Comparison of ENCODE assay signal across 13 cellular contexts in the genomic region with DNA sequence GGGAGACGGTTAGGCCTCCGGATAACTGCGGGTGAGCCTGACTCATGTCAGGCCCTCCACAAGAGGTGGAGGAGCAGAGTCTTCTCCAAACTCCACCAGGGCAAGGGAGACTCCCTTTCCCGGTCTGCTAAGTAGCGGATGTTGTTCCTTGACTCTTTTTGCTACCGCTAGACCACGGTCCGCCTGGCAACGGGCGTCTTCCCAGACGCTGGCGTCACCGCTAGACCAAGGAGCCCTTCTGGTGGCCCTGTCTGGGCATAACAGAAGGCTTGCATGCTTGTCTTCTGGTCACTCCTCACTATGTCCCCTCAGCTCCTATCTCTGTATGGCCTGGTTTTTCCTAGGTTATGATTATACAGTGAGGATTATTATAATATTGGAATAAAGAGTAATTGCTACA. TPM values are rescaled to one million over a fixed set of nuclear protein-coding genes. Genes with fewer than 3 reads are reported as not detected.
A peak's percentile ranks its signal among the peaks of the same experiment; 100 is the strongest.
DNase-seq lines count a peak whose midpoint lies in the region; ATAC-seq and TF ChIP-seq lines count a peak whose summit lies in the region.
"Not testable (repeated sequence)": the region's sequence is repeated elsewhere in the genome, so short reads cannot be mapped to it uniquely, and the experiment has no call there.
"Had no signal": no experiment of that assay in that cellular context is flagged by ENCODE, and none has a peak within 500 bp of the region (broad histone marks: within the 10 kb centered on the region; RNA-seq: fewer than 3 reads in every experiment).

No MANE protein-coding gene starts in this region.

- peaks cover 1 to 18% (median 5%) of the 10 kb centered on the region in 7 donors for H3K9me3 Mint-ChIP-seq in CD14-positive monocyte
- H3K9me3 Mint-ChIP-seq in natural killer cell treated with Interleukin-12 subunit alpha and Interleukin-12 subunit beta and Interleukin-15 and Interleukin-18, amount 100 ng/mL, for 72 hours; type B pancreatic cell: not testable (repeated sequence)

- H3K27me3 Mint-ChIP-seq in CD14-positive monocyte (ENCODE audit: low read depth in 3 of 3): peaks cover 13 to 27% (median 26%) of the 10 kb centered on the region in 3 donors
- not testable (repeated sequence) for H3K27me3 Mint-ChIP-seq in natural killer cell treated with Interleukin-12 subunit alpha and Interleukin-12 subunit beta and Interleukin-15 and Interleukin-18, amount 100 ng/mL, for 72 hours
- H3K27me3 Mint-ChIP-seq in type B pancreatic cell: peaks cover 52% of the 10 kb centered on the region

- not testable (repeated sequence) for H3K36me3 Mint-ChIP-seq in CD14-positive monocyte, type B pancreatic cell
- H3K36me3 Mint-ChIP-seq in natural killer cell treated with Interleukin-12 subunit alpha and Interleukin-12 subunit beta and Interleukin-15 and Interleukin-18, amount 100 ng/mL, for 72 hours: peaks cover 11% of the 10 kb centered on the region

- not testable (repeated sequence) for H3K4me3 Mint-ChIP-seq in CD14-positive monocyte; natural killer cell treated with Interleukin-12 subunit alpha and Interleukin-12 subunit beta and Interleukin-15 and Interleukin-18, amount 100 ng/mL, for 72 hours; type B pancreatic cell

- DNase-seq in CD14-positive monocyte (ENCODE audit: low spot score) (peak; percentile 10), cardiac septum (ENCODE audit: low spot score) (peak; percentile 36), left lobe of liver (ENCODE audit: low spot score) (peak; percentile 14), type B pancreatic cell (ENCODE audit: extremely low spot score, unreplicated experiment) (peak; percentile 37)
- peak; percentile 40 for DNase-seq in activated CD8-positive, alpha-beta memory T cell treated with anti-CD3 and anti-CD28 coated beads, Interleukin-2, amount 50 U/mL, for 48 hours
- peak; percentile 37 for DNase-seq in natural killer cell treated with Interleukin-12 subunit alpha and Interleukin-12 subunit beta and Interleukin-15 and Interleukin-18, amount 100 ng/mL, for 72 hours (ENCODE audit: low spot score)

- not testable (repeated sequence) for ATAC-seq in left lobe of liver; natural killer cell treated with Interleukin-12 subunit alpha and Interleukin-12 subunit beta and Interleukin-15 and Interleukin-18, amount 100 ng/mL, for 72 hours

- H3K27ac Mint-ChIP-seq in CD14-positive monocyte: peak overlapping the region in 1 of 7 donors; percentile 8
- not testable (repeated sequence) for H3K27ac Mint-ChIP-seq in natural killer cell treated with Interleukin-12 subunit alpha and Interleukin-12 subunit beta and Interleukin-15 and Interleukin-18, amount 100 ng/mL, for 72 hours; type B pancreatic cell

- intact Hi-C loops in CD14-positive monocyte (cut with micrococcal nuclease); cardiac septum (cut with DNase I): not testable (repeated sequence)

- not testable (repeated sequence) for TF ChIP-seq CTCF in CD14-positive monocyte (IDR thresholded peaks at IDR 0.05); type B pancreatic cell (conservative IDR thresholded peaks at IDR 0.05)

- peaks cover 11% of the 10 kb centered on the region for H3K4me1 Mint-ChIP-seq in CD14-positive monocyte
- peaks cover 12 to 23% of the 10 kb centered on the region in 2 donors for H3K4me1 Mint-ChIP-seq in natural killer cell treated with Interleukin-12 subunit alpha and Interleukin-12 subunit beta and Interleukin-15 and Interleukin-18, amount 100 ng/mL, for 72 hours (ENCODE audit: low read depth in 2 of 2)
- H3K4me1 Mint-ChIP-seq in type B pancreatic cell (ENCODE audit: unreplicated experiment): not testable (repeated sequence)

RNA-seq across cellular contexts. Expression of gene C11orf21, which starts 15.4 kb away (rescaled TPM):
- polyA plus RNA-seq in CD14-positive monocyte: 10 to 100 TPM; 10.8 to 13.1 TPM
- 23.2 TPM for total RNA-seq in cardiac septum
- total RNA-seq in left lobe of liver: 0.35 TPM
- total RNA-seq in natural killer cell treated with Interleukin-12 subunit alpha and Interleukin-12 subunit beta and Interleukin-15 and Interleukin-18, amount 100 ng/mL, for 72 hours: 1 to 10 TPM; 7.2 to 7.6 TPM
- total RNA-seq in type B pancreatic cell (ENCODE audit: low replicate concordance): 0.51 and 1.2 TPM in 2 replicates
- total RNA-seq: A673, G401, H7, HFFc6 had no signal
- polyA plus RNA-seq: AG04450 had no signal

RNA-seq across cellular contexts. Expression of gene TSPAN32, which starts 15.5 kb away (rescaled TPM):
- 10 to 100 TPM; 34.8 to 82.5 TPM for polyA plus RNA-seq in CD14-positive monocyte
- total RNA-seq in cardiac septum (26.2 TPM), left lobe of liver (0.35 TPM), type B pancreatic cell (ENCODE audit: low replicate concordance) (2.6 and 7.2 TPM in 2 replicates)
- total RNA-seq in natural killer cell treated with Interleukin-12 subunit alpha and Interleukin-12 subunit beta and Interleukin-15 and Interleukin-18, amount 100 ng/mL, for 72 hours: 1 to 10 TPM; 4.3 to 9.9 TPM
- total RNA-seq: A673, G401, GM12878, H7, HFFc6 had no signal

RNA-seq across cellular contexts. Expression of gene ASCL2, which starts 16.0 kb away (rescaled TPM):
- polyA plus RNA-seq in CD14-positive monocyte: 10 to 100 TPM in 1 of 2 donors, 1 to 10 TPM in 1; 8.3 to 11.4 TPM
- total RNA-seq in cardiac septum (not detected), left lobe of liver (0.83 TPM), type B pancreatic cell (ENCODE audit: low replicate concordance) (5.6 and 13.6 TPM in 2 replicates)
- total RNA-seq in natural killer cell treated with Interleukin-12 subunit alpha and Interleukin-12 subunit beta and Interleukin-15 and Interleukin-18, amount 100 ng/mL, for 72 hours: 1 to 10 TPM; 2.5 to 5.3 TPM
- total RNA-seq: A673, G401, GM12878, HFFc6, HT1080 had no signal
- polyA plus RNA-seq: AG04450, GM12878 had no signal
